8 cellular contexts compared by ENCODE assay signal in genomic region chr13:49082653-49083536, GRCh38.
A peak's percentile ranks its signal among the peaks of the same experiment; 100 is the strongest.
DNase-seq lines count a peak whose midpoint lies in the region; ATAC-seq and TF ChIP-seq lines count a peak whose summit lies in the region.

No MANE protein-coding gene starts in this region.

- no peak for TF ChIP-seq CTCF in choroid plexus epithelial cell (conservative IDR thresholded peaks at IDR 0.05; ENCODE audit: low read depth, low read length)

- ATAC-seq in GM19395 (IDR thresholded peaks at IDR 0.05; ENCODE audit: unreplicated experiment) = peak; percentile 85
- peak; percentile 62 for ATAC-seq in HG03108 (IDR thresholded peaks at IDR 0.05; ENCODE audit: unreplicated experiment)

- no peak overlapping the region for H3K4me3 ChIP-seq in choroid plexus epithelial cell (ENCODE audit: low read depth, low read length)

- DNase-seq in AG08395 (ENCODE audit: low spot score) = peak; percentile 71
- DNase-seq in choroid plexus epithelial cell (ENCODE audit: low read depth) = peak; percentile 86
- DNase-seq in medulla oblongata (ENCODE audit: extremely low spot score) = no peak
- no peak for DNase-seq in NCI-H2171 treated with DMSO at 0.1 percent for 48 hours (lab: John Stamatoyannopoulos, UW)
- DNase-seq in Kasumi-1 (lab: John Stamatoyannopoulos, UW) = no peak
- DNase-seq in NCI-H1930 (lab: John Stamatoyannopoulos, UW) = no peak

Comparison
In these comparisons a context has a peak if more than half of its experiments do, and no peak if none do; other contexts are left out.
1. DNase-seq: peak in AG08395 (single experiment) and choroid plexus epithelial cell (single experiment); none in medulla oblongata (single experiment), NCI-H2171 treated with DMSO at 0.1 percent for 48 hours (single experiment), Kasumi-1 (0 of 2) and NCI-H1930 (0 of 2).